Comparison of ENCODE assay signal across 9 cellular contexts in the genomic region with DNA sequence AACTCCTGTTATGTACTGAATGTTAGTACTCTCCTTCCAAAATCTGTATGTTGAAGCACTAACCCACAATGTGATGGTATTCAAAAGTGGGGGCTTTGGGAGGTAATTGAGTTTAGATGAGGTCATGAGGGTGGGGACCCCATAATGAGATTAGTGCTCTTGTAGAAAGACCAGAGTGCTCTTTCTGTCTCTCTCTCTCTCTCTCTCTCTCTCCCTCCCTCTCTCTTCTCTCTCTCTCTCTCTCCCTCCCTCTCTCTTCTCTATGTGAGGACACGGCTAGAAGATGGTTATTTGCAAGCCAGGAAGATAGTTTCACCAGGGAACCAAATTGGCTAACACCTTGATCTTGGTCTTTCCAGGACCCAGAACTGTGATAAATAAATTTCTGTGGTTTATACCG.
"Had no signal": no experiment of that assay in that cellular context is flagged by ENCODE, and none has a peak within 500 bp of the region (broad histone marks: within the 10 kb centered on the region; RNA-seq: fewer than 3 reads in every experiment).

No MANE protein-coding gene starts in this region.

- H3K27ac Mint-ChIP-seq: GM23338, H9, HFFc6 had no signal

- H3K36me3 ChIP-seq: HAP-1 had no signal

- H3K27ac ChIP-seq: GM23248 had no signal

- H3K4me1 ChIP-seq: HAP-1 had no signal

- H3K9me3 Mint-ChIP-seq: GM23338, H9, HFFc6 had no signal

- ATAC-seq: GM23338, HCT116 had no signal

- DNase-seq: GM23248, GOT3, H7, H9, HCEC 1CT, HFFc6 had no signal

- H3K9me3 ChIP-seq: HAP-1 had no signal

- H3K4me3 ChIP-seq: GM23248, GM23338, HAP-1 had no signal

- H3K9ac ChIP-seq: GM23248 had no signal

- H3K4me2 ChIP-seq: GM23338 had no signal

- H2AFZ ChIP-seq: GM23248, GM23338 had no signal

- H3K4me3 Mint-ChIP-seq: GM23338, H9, HFFc6 had no signal

- H3K4me1 Mint-ChIP-seq: GM23338, H9 had no signal
